25 cellular contexts compared by ENCODE assay signal in genomic region chr4:8262637-8263322, GRCh38. TPM values are rescaled to one million over a fixed set of nuclear protein-coding genes. Genes with fewer than 3 reads are reported as not detected.
"Had no signal": no experiment of that assay in that cellular context is flagged by ENCODE, and none has a peak within 500 bp of the region (broad histone marks: within the 10 kb centered on the region; RNA-seq: fewer than 3 reads in every experiment).

No MANE protein-coding gene starts in this region.

- H3K36me3 ChIP-seq: brain microvascular endothelial cell, gastrocnemius medialis, transverse colon had no signal

- H3K4me3 ChIP-seq: coronary artery, dorsolateral prefrontal cortex, gastrocnemius medialis, hepatocyte, skin epidermis, testis, transverse colon had no signal

- H3K4me3 Mint-ChIP-seq: effector memory CD8-positive, alpha-beta T cell; naive thymus-derived CD8-positive, alpha-beta T cell had no signal

- H3K36me3 Mint-ChIP-seq: naive thymus-derived CD8-positive, alpha-beta T cell had no signal

- H3K27ac ChIP-seq: brain microvascular endothelial cell, coronary artery, dorsolateral prefrontal cortex, gastrocnemius medialis, hepatocyte, skin epidermis, testis, transverse colon had no signal

- H3K9me3 Mint-ChIP-seq: effector memory CD8-positive, alpha-beta T cell; naive thymus-derived CD8-positive, alpha-beta T cell had no signal

- H3K79me2 ChIP-seq: hepatocyte had no signal

- H3K27ac Mint-ChIP-seq: effector memory CD8-positive, alpha-beta T cell; naive thymus-derived CD8-positive, alpha-beta T cell had no signal

- DNase-seq: activated CD4-positive, alpha-beta T cell treated with anti-CD3 and anti-CD28 coated beads for 4 hours; activated CD4-positive, alpha-beta T cell treated with anti-CD3 and anti-CD28 coated beads, Interleukin-2, amount 50 U/mL, for 4 hours; activated gamma-delta T cell; activated naive CD4-positive, alpha-beta T cell treated with anti-CD3 and anti-CD28 coated beads, Interleukin-2, amount 50 U/mL, for 16 hours; amniotic stem cell; brain microvascular endothelial cell; dorsolateral prefrontal cortex; effector memory CD8-positive, alpha-beta T cell; erythroblast; gastrocnemius medialis; glutamatergic neuron; islet precursor cell; left ventricle myocardium superior; midbrain; naive thymus-derived CD8-positive, alpha-beta T cell; stimulated activated CD4-positive, alpha-beta T cell treated with anti-CD3 and anti-CD28 coated beads, Interleukin-12 subunit alpha, Interleukin-12 subunit beta, amount 100 ng/mL, for 4 hours; stimulated activated CD4-positive, alpha-beta T cell treated with anti-CD3 and anti-CD28 coated beads, Interleukin-4, amount 100 ng/mL, for 1 hour; stimulated activated naive CD8-positive, alpha-beta T cell treated with anti-CD3 and anti-CD28 coated beads, Interleukin-15, Interleukin-2, amounts not matched to agents 100 U/mL and 50 U/mL, for 24 hours; testis; transverse colon had no signal

- H3K27me3 ChIP-seq: brain microvascular endothelial cell, dorsolateral prefrontal cortex, gastrocnemius medialis, hepatocyte, testis, transverse colon had no signal

- FAIRE-seq: astrocyte, urothelium cell line had no signal

- H2AFZ ChIP-seq: hepatocyte had no signal

- H3K4me2 ChIP-seq: hepatocyte had no signal

- H3K4me1 ChIP-seq: gastrocnemius medialis had no signal

- H3K9me3 ChIP-seq: gastrocnemius medialis, testis, transverse colon had no signal

- ATAC-seq: effector memory CD8-positive, alpha-beta T cell; gastrocnemius medialis; left ventricle myocardium superior; naive thymus-derived CD8-positive, alpha-beta T cell; stimulated activated naive CD8-positive, alpha-beta T cell treated with anti-CD3 and anti-CD28 coated beads, Interleukin-15, Interleukin-2, amounts not matched to agents 100 U/mL and 50 U/mL, for 24 hours had no signal

RNA-seq across cellular contexts. Expression of gene HTRA3, which starts 6.8 kb away (rescaled TPM):
- total RNA-seq: naive thymus-derived CD8-positive, alpha-beta T cell had no signal
- polyA plus RNA-seq: naive thymus-derived CD8-positive, alpha-beta T cell had no signal
